In the genomic region with DNA sequence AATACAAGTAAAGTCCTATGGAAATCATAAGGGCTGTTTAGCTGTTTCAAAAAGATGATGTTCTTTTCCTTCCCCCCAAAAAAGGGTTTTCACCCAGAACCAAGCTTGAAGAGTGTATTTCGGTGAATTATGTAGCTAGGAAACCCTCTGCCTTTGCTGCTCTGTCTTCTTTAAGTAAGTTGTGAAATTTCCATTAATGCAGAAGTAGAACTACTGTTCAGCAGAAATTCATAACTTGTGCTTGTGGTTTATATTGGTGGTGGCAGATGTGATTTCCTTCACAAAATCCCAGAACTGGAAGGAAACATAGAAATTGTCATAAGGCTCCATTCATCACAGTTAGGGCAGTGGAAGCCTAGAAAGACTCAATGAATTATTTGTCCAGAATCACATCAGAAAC, we compare ENCODE assay signal across 13 cellular contexts. TPM values are rescaled to one million over a fixed set of nuclear protein-coding genes. Genes with fewer than 3 reads are reported as not detected.
"Had no signal": no experiment of that assay in that cellular context is flagged by ENCODE, and none has a peak within 500 bp of the region (broad histone marks: within the 10 kb centered on the region; RNA-seq: fewer than 3 reads in every experiment).

No MANE protein-coding gene starts in this region.

- H3K9me3 Mint-ChIP-seq: activated naive CD8-positive, alpha-beta T cell treated with anti-CD3 and anti-CD28 coated beads, Interleukin-2, amount 50 U/mL, for 24 hours had no signal

- H3K9me3 ChIP-seq: esophagus muscularis mucosa, pancreas, stomach, thoracic aorta had no signal

- H3K27me3 ChIP-seq: esophagus muscularis mucosa, pancreas, stomach had no signal

- H3K27ac Mint-ChIP-seq: activated CD8-positive, alpha-beta T cell treated with anti-CD3 and anti-CD28 coated beads, Interleukin-2, amount 10 ng/mL, durations not matched to agents 7 days and 5 days; activated naive CD8-positive, alpha-beta T cell treated with anti-CD3 and anti-CD28 coated beads, Interleukin-2, amount 50 U/mL, for 24 hours; WTC11 had no signal

- H3K36me3 Mint-ChIP-seq: WTC11 had no signal

- H3K4me3 ChIP-seq: esophagus muscularis mucosa, pancreas, stomach, thoracic aorta had no signal

- H3K36me3 ChIP-seq: esophagus muscularis mucosa, pancreas, stomach, thoracic aorta had no signal

- H3K4me3 Mint-ChIP-seq: activated CD8-positive, alpha-beta T cell treated with anti-CD3 and anti-CD28 coated beads, Interleukin-2, amount 10 ng/mL, durations not matched to agents 7 days and 5 days; activated naive CD8-positive, alpha-beta T cell treated with anti-CD3 and anti-CD28 coated beads, Interleukin-2, amount 50 U/mL, for 24 hours; WTC11 had no signal

- H3K27ac ChIP-seq: pancreas, stomach had no signal

- H3K4me1 ChIP-seq: esophagus muscularis mucosa, pancreas, stomach had no signal

- DNase-seq: activated CD4-positive, alpha-beta T cell treated with anti-CD3 and anti-CD28 coated beads for 48 hours; activated CD8-positive, alpha-beta memory T cell treated with anti-CD3 and anti-CD28 coated beads, Interleukin-2, amount 50 U/mL, for 48 hours; activated CD8-positive, alpha-beta T cell treated with anti-CD3 and anti-CD28 coated beads, Interleukin-2, amount 10 ng/mL, durations not matched to agents 7 days and 5 days; activated naive CD4-positive, alpha-beta T cell treated with Interleukin-2 at 50 U/mL for 16 hours; activated naive CD8-positive, alpha-beta T cell treated with anti-CD3 and anti-CD28 coated beads, Interleukin-2, amount 50 U/mL, for 24 hours; foreskin fibroblast; left colon; mesenchymal stem cell; pancreas; stomach had no signal

RNA-seq across cellular contexts. Expression of a gene that starts 42.0 kb away (rescaled TPM):
- total RNA-seq: activated CD8-positive, alpha-beta T cell treated with anti-CD3 and anti-CD28 coated beads, Interleukin-2, amount 10 ng/mL, durations not matched to agents 7 days and 5 days had no signal
